10 cellular contexts compared by ENCODE assay signal in the genomic region with DNA sequence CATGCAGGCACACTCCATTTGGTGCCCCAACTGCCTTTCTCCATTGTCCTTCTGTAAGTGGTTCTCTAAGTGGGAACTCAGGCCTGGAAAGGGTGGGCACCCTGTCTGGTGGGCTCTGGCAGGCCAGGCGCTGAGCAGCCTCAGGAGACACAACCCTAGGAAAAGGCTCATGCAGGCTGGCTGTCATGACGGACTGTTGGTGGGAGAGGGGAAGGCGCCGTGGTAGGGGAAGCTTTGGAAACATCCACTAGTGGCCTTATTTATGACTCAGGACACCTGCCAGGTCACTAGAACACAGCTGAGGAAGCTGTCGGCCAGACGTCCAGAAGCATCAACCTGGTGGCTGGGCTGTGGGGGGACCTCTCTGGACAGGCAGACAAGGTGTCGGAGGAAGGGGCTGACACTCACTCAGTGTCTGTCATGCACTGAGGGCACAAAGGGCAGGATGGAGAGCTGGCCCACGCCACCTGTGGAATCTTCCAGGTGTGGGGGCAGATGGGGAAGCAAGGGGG.
A peak's percentile ranks its signal among the peaks of the same experiment; 100 is the strongest.
DNase-seq lines count a peak whose midpoint lies in the region; ATAC-seq and TF ChIP-seq lines count a peak whose summit lies in the region.
"Had no signal": no experiment of that assay in that cellular context is flagged by ENCODE, and none has a peak within 500 bp of the region (broad histone marks: within the 10 kb centered on the region; RNA-seq: fewer than 3 reads in every experiment).

No MANE protein-coding gene starts in this region.

- TF ChIP-seq CTCF in GM20000 (IDR thresholded peaks at IDR 0.05; ENCODE audit: extremely low read depth, missing control alignments) = no peak
- no peak for TF ChIP-seq CTCF in colonic mucosa (IDR thresholded peaks at IDR 0.05)
- TF ChIP-seq CTCF in neutrophil (IDR thresholded peaks at IDR 0.05) = no peak

- H3K9me3 ChIP-seq in colonic mucosa (no peaks in the 10 kb centered on the region), neutrophil (no peaks in the 10 kb centered on the region)
- H3K9me3 ChIP-seq: ascending aorta had no signal

- no peak overlapping the region for H3K27ac ChIP-seq in colonic mucosa
- H3K27ac ChIP-seq in neutrophil = peak overlapping the region; percentile 59

- H3K36me3 ChIP-seq in colonic mucosa (no peaks in the 10 kb centered on the region), neutrophil (no peaks in the 10 kb centered on the region)
- H3K36me3 ChIP-seq: ascending aorta had no signal

- no peaks in the 10 kb centered on the region for H3K27me3 ChIP-seq in colonic mucosa
- no peaks in the 10 kb centered on the region for H3K27me3 ChIP-seq in neutrophil
- H3K27me3 ChIP-seq: ascending aorta had no signal

- H3K4me1 ChIP-seq in colonic mucosa = no peaks in the 10 kb centered on the region
- H3K4me1 ChIP-seq in neutrophil (ENCODE audit: control insufficient read depth in 1 of 2, insufficient read depth in 1 of 2, low read depth in 1 of 2, low read length in 1 of 2) = peaks cover 0 to 5% of the 10 kb centered on the region in 2 experiments
- H3K4me1 ChIP-seq: ascending aorta had no signal

- H3K9ac ChIP-seq in colonic mucosa (ENCODE audit: low read depth in 2 of 2, low read length in 2 of 2) = no peak overlapping the region

- intact Hi-C loops in colonic mucosa (cut with DNase I) = no loop called here

- DNase-seq in CD1c-positive myeloid dendritic cell (ENCODE audit: extremely low spot score) = peak; percentile 20
- peak; percentile 38 for DNase-seq in GM20000 (ENCODE audit: low spot score)
- peak; percentile 17 for DNase-seq in colonic mucosa
- no peak for DNase-seq in GM03348 (ENCODE audit: low spot score)
- no peak for DNase-seq in DMS153 (lab: John Stamatoyannopoulos, UW)
- DNase-seq: DND-41, NCI-H2107 had no signal

- H3K4me3 ChIP-seq in colonic mucosa = no peak overlapping the region
- no peak overlapping the region for H3K4me3 ChIP-seq in neutrophil (ENCODE audit: low read depth in 1 of 2, low read length in 1 of 2)
- H3K4me3 ChIP-seq: ascending aorta had no signal

- no peak for ATAC-seq in HG02610 (IDR thresholded peaks at IDR 0.05; ENCODE audit: unreplicated experiment)

Comparison
In these comparisons a context has a peak if more than half of its experiments do, and no peak if none do; other contexts are left out.
1. DNase-seq: peak in CD1c-positive myeloid dendritic cell (single experiment), GM20000 (single experiment) and colonic mucosa (single experiment); none in GM03348 (single experiment) and DMS153 (single experiment).